Comparison of ENCODE assay signal across 20 cellular contexts in the genomic region with DNA sequence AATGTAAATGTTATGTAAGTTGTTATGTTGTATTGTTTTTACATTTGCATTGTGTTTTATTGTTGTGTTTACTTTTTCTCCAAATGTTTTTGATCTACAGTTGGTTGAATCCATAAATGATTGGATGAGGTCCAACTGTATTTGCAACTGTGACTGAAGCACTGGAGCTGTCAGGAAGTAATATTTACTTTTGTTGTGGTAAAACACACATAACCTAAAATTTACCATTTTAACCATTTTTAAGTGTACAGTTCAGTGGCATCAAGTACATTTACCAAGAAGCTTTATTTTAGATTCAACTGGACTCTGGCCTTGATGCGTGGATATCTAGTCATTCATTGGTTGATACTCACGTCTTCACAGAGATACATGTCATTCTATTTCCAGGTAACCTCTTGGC.
A peak's percentile ranks its signal among the peaks of the same experiment; 100 is the strongest.
DNase-seq lines count a peak whose midpoint lies in the region; ATAC-seq and TF ChIP-seq lines count a peak whose summit lies in the region.
"Had no signal": no experiment of that assay in that cellular context is flagged by ENCODE, and none has a peak within 500 bp of the region (broad histone marks: within the 10 kb centered on the region; RNA-seq: fewer than 3 reads in every experiment).

No MANE protein-coding gene starts in this region.

- peak overlapping the region; percentile 47 for H3K27ac Mint-ChIP-seq in chondrocyte (ENCODE audit: unreplicated experiment)
- H3K27ac Mint-ChIP-seq in CD8-positive, alpha-beta memory T cell: no peak overlapping the region

- H3K4me1 Mint-ChIP-seq in chondrocyte (ENCODE audit: low read depth): peaks cover 73% of the 10 kb centered on the region
- H3K4me1 Mint-ChIP-seq in CD8-positive, alpha-beta memory T cell: peaks cover 7 to 9% (median 9%) of the 10 kb centered on the region in 3 donors

- H3K27me3 ChIP-seq in left ventricle myocardium inferior (ENCODE audit: low read depth) (no peaks in the 10 kb centered on the region), prostate gland (replicated peaks; ENCODE audit: insufficient read depth) (no peaks in the 10 kb centered on the region)
- no peaks in the 10 kb centered on the region for H3K27me3 ChIP-seq in CD8-positive, alpha-beta memory T cell (ENCODE audit: insufficient read depth, low read length, poor library complexity, severe bottlenecking)

- H3K9me3 ChIP-seq in left ventricle myocardium inferior (replicated peaks) (no peaks in the 10 kb centered on the region), prostate gland (no peaks in the 10 kb centered on the region)
- no peaks in the 10 kb centered on the region for H3K9me3 ChIP-seq in CD8-positive, alpha-beta memory T cell (ENCODE audit: low read length)

- H3K36me3 Mint-ChIP-seq in chondrocyte (ENCODE audit: low read depth): peaks cover 6% of the 10 kb centered on the region
- peaks cover 0 to 32% (median 13%) of the 10 kb centered on the region in 3 donors for H3K36me3 Mint-ChIP-seq in CD8-positive, alpha-beta memory T cell

- H3K27me3 Mint-ChIP-seq in chondrocyte (ENCODE audit: low read depth): no peaks in the 10 kb centered on the region
- H3K27me3 Mint-ChIP-seq in CD8-positive, alpha-beta memory T cell: no peaks in the 10 kb centered on the region

- H3K4me1 ChIP-seq in left ventricle myocardium inferior (peaks cover 69% of the 10 kb centered on the region), prostate gland (replicated peaks) (peaks cover 14% of the 10 kb centered on the region)
- H3K4me1 ChIP-seq in CD8-positive, alpha-beta memory T cell (ENCODE audit: insufficient read depth, low read length): no peaks in the 10 kb centered on the region

- CTCF ChIA-PET in CD8-positive, alpha-beta memory T cell (lab: Charles Lee): no interaction called here

- intact Hi-C loops in left ventricle myocardium inferior (cut with micrococcal nuclease): no loop called here
- intact Hi-C loops in left cardiac atrium (cut with DNase I): no loop called here
- intact Hi-C loops in prostate gland (cut with DNase I): loop anchor here (5.0 kb wide), 2 partner anchors 48 to 67 kb away; no protein-coding TSS in a partner anchor
- intact Hi-C loops in left ventricle myocardium superior (cut with micrococcal nuclease): loop anchor here (5.0 kb wide), 1 partner anchor 82 kb away; no protein-coding TSS in a partner anchor

- H3K4me3 ChIP-seq in left ventricle myocardium inferior (no peak overlapping the region), prostate gland (no peak overlapping the region)
- H3K4me3 ChIP-seq in CD8-positive, alpha-beta memory T cell (ENCODE audit: low read length): no peak overlapping the region
- H3K4me3 ChIP-seq: K562 had no signal

- no peak for TF ChIP-seq POLR2A in prostate gland (IDR thresholded peaks at IDR 0.05)

- TF ChIP-seq CTCF in left ventricle myocardium inferior (IDR thresholded peaks at IDR 0.05; ENCODE audit: borderline replicate concordance) (no peak), chondrocyte (IDR thresholded peaks at IDR 0.05) (no peak), prostate gland (IDR thresholded peaks at IDR 0.05) (no peak)

- H3K4me3 Mint-ChIP-seq in chondrocyte (ENCODE audit: unreplicated experiment): no peak overlapping the region
- H3K4me3 Mint-ChIP-seq in CD8-positive, alpha-beta memory T cell: no peak overlapping the region
- H3K4me3 Mint-ChIP-seq: CD14-positive monocyte had no signal

- ATAC-seq in left cardiac atrium: no peak
- ATAC-seq in left ventricle myocardium superior: no peak
- ATAC-seq: K562, PC-3 had no signal

- no peaks in the 10 kb centered on the region for H3K9me3 Mint-ChIP-seq in chondrocyte (ENCODE audit: low read depth)
- no peaks in the 10 kb centered on the region for H3K9me3 Mint-ChIP-seq in CD8-positive, alpha-beta memory T cell

- H3K27ac ChIP-seq in left ventricle myocardium inferior (replicated peaks): peak overlapping the region; percentile 67
- H3K27ac ChIP-seq in prostate gland: peak overlapping the region; percentile 63 to 65
- no peak overlapping the region for H3K27ac ChIP-seq in CD8-positive, alpha-beta memory T cell (ENCODE audit: low read depth, low read length)

- H3K36me3 ChIP-seq in left ventricle myocardium inferior: no peaks in the 10 kb centered on the region
- H3K36me3 ChIP-seq in prostate gland: no peaks in the 10 kb centered on the region
- H3K36me3 ChIP-seq in CD8-positive, alpha-beta memory T cell (ENCODE audit: insufficient read depth, low read length): no peaks in the 10 kb centered on the region

- POLR2A ChIA-PET in CD8-positive, alpha-beta memory T cell (lab: Charles Lee): no interaction called here

- 58% methylated on average over 2 of the region's 2 CpGs for WGBS in prostate gland

- DNase-seq in left ventricle myocardium inferior: no peak
- DNase-seq in left cardiac atrium: no peak
- no peak for DNase-seq in chondrocyte (ENCODE audit: low spot score)
- DNase-seq in prostate gland (ENCODE audit: low spot score): no peak
- no peak for DNase-seq in CD8-positive, alpha-beta memory T cell
- DNase-seq in DMS 273 (lab: John Stamatoyannopoulos, UW; ENCODE audit: unreplicated experiment): no peak
- no peak for DNase-seq in left ventricle myocardium superior
- no peak for DNase-seq in activated naive CD4-positive, alpha-beta T cell treated with Interleukin-2 at 50 U/mL for 16 hours
- DNase-seq: 8988T, EL, GF-D8, NCI-H1092 treated with DMSO at 0.1 percent for 48 hours, NCI-H146, NCI-H2029, NCI-H2227 treated with DMSO at 0.1 percent for 48 hours, NCI-H82, PC-3, Right ventricle myocardium superior had no signal

Comparison
In these comparisons a context has a peak if more than half of its experiments do, and no peak if none do; other contexts are left out.
1. intact Hi-C loops: an anchor here in prostate gland (5.0 kb wide) and left ventricle myocardium superior (5.0 kb wide); none called in left ventricle myocardium inferior and left cardiac atrium.